Comparison of ENCODE assay signal across 16 cellular contexts in the genomic region with DNA sequence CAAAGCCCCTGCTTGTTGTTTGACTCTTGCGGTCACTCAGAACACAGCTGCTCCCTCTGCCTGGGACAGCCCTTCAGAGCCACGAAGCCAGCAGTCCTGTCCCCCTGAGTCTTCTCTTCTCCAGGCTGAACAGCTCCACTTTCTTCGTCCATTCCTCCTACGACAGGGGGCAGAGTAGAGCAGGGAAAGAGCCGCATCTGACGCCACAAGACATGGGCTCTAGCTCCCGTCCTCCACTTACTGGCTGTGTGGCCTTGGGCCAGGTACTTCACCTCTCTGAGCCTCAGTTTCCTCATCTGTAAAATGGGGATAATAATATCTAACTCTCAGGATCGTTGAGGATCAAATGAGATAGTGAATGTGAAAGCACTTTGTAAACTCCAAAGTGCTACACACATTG. TPM values are rescaled to one million over a fixed set of nuclear protein-coding genes. Genes with fewer than 3 reads are reported as not detected.
DNase-seq lines count a peak whose midpoint lies in the region; ATAC-seq, FAIRE-seq and TF ChIP-seq lines count a peak whose summit lies in the region.
"Had no signal": no experiment of that assay in that cellular context is flagged by ENCODE, and none has a peak within 500 bp of the region (broad histone marks: within the 10 kb centered on the region; RNA-seq: fewer than 3 reads in every experiment).

No MANE protein-coding gene starts in this region.

- H4K20me1 ChIP-seq in OCI-LY7 (ENCODE audit: insufficient read depth, low read length): no peaks in the 10 kb centered on the region

- POLR2A ChIA-PET in AG04450 (lab: Yijun Ruan, JAX) (interaction anchor here (1.2 kb wide), 1 partner anchor 20 kb away, joined by 3 read pairs; no protein-coding TSS in a partner anchor), OCI-LY7 (lab: Charles Lee) (interaction anchor here (0.6 kb wide), 1 partner anchor 440 kb away, joined by 4 read pairs; no protein-coding TSS in a partner anchor)

- no peaks in the 10 kb centered on the region for H3K9me3 ChIP-seq in AG04450 (ENCODE audit: control insufficient read depth, insufficient read depth, low read length)
- no peaks in the 10 kb centered on the region for H3K9me3 ChIP-seq in OCI-LY7 (ENCODE audit: low read length)
- H3K9me3 ChIP-seq: breast epithelium, esophagus muscularis mucosa had no signal

- H3K27ac ChIP-seq in AG04450 (ENCODE audit: low read depth, low read length) (no peak overlapping the region), OCI-LY7 (ENCODE audit: low read depth, low read length, poor library complexity, severe bottlenecking) (no peak overlapping the region)
- H3K27ac ChIP-seq: breast epithelium, esophagus muscularis mucosa had no signal

- BruUV-seq in OCI-LY7 (replicated peaks; lab: Mats Ljungman, UMichigan): no TSS peak

- H3K36me3 ChIP-seq in OCI-LY7 (ENCODE audit: insufficient read depth, low read length): no peaks in the 10 kb centered on the region
- H3K36me3 ChIP-seq: breast epithelium, esophagus muscularis mucosa had no signal

- no peak for DNase-seq in AG04450 (ENCODE audit: low read depth, low spot score)
- DNase-seq in GM12892 (ENCODE audit: insufficient read length): no peak
- peak; percentile 8 for DNase-seq in OCI-LY7 (ENCODE audit: low spot score)
- DNase-seq in erythroblast (lab: John Stamatoyannopoulos, UW): peak; percentile 34 to 52
- DNase-seq in MV-4-11 (lab: John Stamatoyannopoulos, UW): no peak
- DNase-seq: activated B cell treated with CpG ODN at 0.5 μM for 24 hours; CD4-positive, CD25-positive, alpha-beta regulatory T cell; NCI-H510A; SHP77 treated with DMSO at 0.1 percent for 48 hours had no signal

- no peaks in the 10 kb centered on the region for H3K9me2 ChIP-seq in OCI-LY7 (ENCODE audit: insufficient read depth, low read length)

- peak; percentile 14 for FAIRE-seq in GM12892 (lab: Jason Lieb, UNC)

- H2AFZ ChIP-seq in OCI-LY7 (ENCODE audit: low read length): no peak overlapping the region

- H3K27me3 ChIP-seq in AG04450 (ENCODE audit: control insufficient read depth, insufficient read depth, low read length): no peaks in the 10 kb centered on the region
- H3K27me3 ChIP-seq: breast epithelium, esophagus muscularis mucosa had no signal

- TF ChIP-seq CTCF in AG04450 (IDR thresholded peaks at IDR 0.05; ENCODE audit: low read depth, low read length): peak; percentile 23
- peak; percentile 51 for TF ChIP-seq CTCF in OCI-LY7 (conservative IDR thresholded peaks at IDR 0.05; ENCODE audit: low read length)

- CTCF ChIA-PET in AG04450 (lab: Charles Lee): interaction anchor here (0.6 to 8.2 kb wide), 21 partner anchors 9 to 277 kb away, joined by 3 to 140 read pairs (median 9); no protein-coding TSS in a partner anchor
- CTCF ChIA-PET in OCI-LY7 (lab: Charles Lee; ENCODE audit: unreplicated experiment): interaction anchor here (0.6 kb wide), 2 partner anchors 9 to 746 kb away, joined by 3 to 4 read pairs; no protein-coding TSS in a partner anchor

- H3K4me2 ChIP-seq in OCI-LY7 (ENCODE audit: low read length): no peak overlapping the region

- TF ChIP-seq POLR2A in GM12892 (IDR thresholded peaks at IDR 0.05; ENCODE audit: low read depth, low read length): no peak
- TF ChIP-seq POLR2A in erythroblast (IDR thresholded peaks at IDR 0.05; ENCODE audit: low read length): no peak

- intact Hi-C loops in OCI-LY7 (cut with micrococcal nuclease; ENCODE audit: unreplicated experiment): loop anchor here (5.0 kb wide), 1 partner anchor 546 kb away; no protein-coding TSS in a partner anchor

- H3K4me3 ChIP-seq in AG04450 (ENCODE audit: low read depth, low read length): no peak overlapping the region
- no peak overlapping the region for H3K4me3 ChIP-seq in OCI-LY7 (ENCODE audit: low read depth, low read length, poor library complexity, severe bottlenecking)
- H3K4me3 ChIP-seq: breast epithelium, esophagus muscularis mucosa had no signal

- no peaks in the 10 kb centered on the region for H3K4me1 ChIP-seq in OCI-LY7 (ENCODE audit: insufficient read depth, low read length, poor library complexity, severe bottlenecking)

- no peaks in the 10 kb centered on the region for H3K79me2 ChIP-seq in OCI-LY7 (ENCODE audit: insufficient read depth, low read depth, low read length)

- ATAC-seq in GM18520 (IDR thresholded peaks at IDR 0.05; ENCODE audit: unreplicated experiment) (no peak), HG03432 (IDR thresholded peaks at IDR 0.05; ENCODE audit: unreplicated experiment) (no peak), HG03520 (IDR thresholded peaks at IDR 0.05; ENCODE audit: unreplicated experiment) (no peak)

RNA-seq across cellular contexts. Expression of gene CHRDL2, which starts 29.9 kb away (rescaled TPM):
- 0.88 and 0.91 TPM in 2 replicates for polyA plus RNA-seq in AG04450 (2011; rRNA removed)
- polyA minus RNA-seq in AG04450 (2011; rRNA and poly(A)+ RNA removed): 0.37 and 0.39 TPM in 2 replicates
- polyA plus RNA-seq in GM12892 (2012; ENCODE audit: missing spikeins): not detected
- not detected in 2 replicates for total RNA-seq in OCI-LY7 (2014; rRNA removed; shearing (Covaris generic))
- total RNA-seq in OCI-LY7 (2022): not detected in 2 replicates
- total RNA-seq: activated B cell treated with CpG ODN at 0.5 μM for 24 hours; CD4-positive, CD25-positive, alpha-beta regulatory T cell; M059J; mononuclear cell had no signal
- polyA plus RNA-seq: CD4-positive, CD25-positive, alpha-beta regulatory T cell had no signal

RNA-seq across cellular contexts. Expression of gene RNF169, which starts 47.3 kb away (rescaled TPM):
- 10.0 and 12.3 TPM in 2 replicates for polyA plus RNA-seq in AG04450 (2011; rRNA removed)
- polyA minus RNA-seq in AG04450 (2011; rRNA and poly(A)+ RNA removed): 31.4 and 42.4 TPM in 2 replicates
- 6.0 TPM for polyA plus RNA-seq in GM12892 (2012; ENCODE audit: missing spikeins)
- total RNA-seq in OCI-LY7 (2014; rRNA removed; shearing (Covaris generic)): 16.4 and 16.9 TPM in 2 replicates
- 18.0 and 19.9 TPM in 2 replicates for total RNA-seq in OCI-LY7 (2022)

Comparison
In these comparisons a context has a peak if more than half of its experiments do, and no peak if none do; other contexts are left out.
1. DNase-seq: peak in OCI-LY7 (single experiment) and erythroblast (2 of 2); none in AG04450 (single experiment), GM12892 (single experiment) and MV-4-11 (single experiment).